1 cellular context compared by ENCODE assay signal in genomic region chr9:92291577-92291976, GRCh38.
TF ChIP-seq lines count a peak whose summit lies in the region.

No MANE protein-coding gene starts in this region.

TF ChIP-seq in K562, 482 proteins besides CTCF, POLR2A, EP300 and RAD21:
- TF ChIP-seq TAF15 (IDR thresholded peaks at IDR 0.05; ENCODE audit: low read depth, low read length) = no peak
- no peak for TF ChIP-seq MYBL2 (IDR thresholded peaks at IDR 0.05; ENCODE audit: low read depth)
- no peak for TF ChIP-seq MYBL2 (CRISPR knock-in tag; IDR thresholded peaks at IDR 0.05; ENCODE audit: borderline replicate concordance)
- no peak for TF ChIP-seq ZFP30 (CRISPR knock-in tag; IDR thresholded peaks at IDR 0.05; ENCODE audit: borderline replicate concordance)
- no peak for TF ChIP-seq ZKSCAN3 (CRISPR knock-in tag; IDR thresholded peaks at IDR 0.05)
- no peak for TF ChIP-seq KLF1 (tag; IDR thresholded peaks at IDR 0.05)
- TF ChIP-seq TSC22D4 (tag; IDR thresholded peaks at IDR 0.05) = no peak
- TF ChIP-seq KAT2B (IDR thresholded peaks at IDR 0.05; ENCODE audit: low read depth, low read length) = no peak
- no peak for TF ChIP-seq ZNF830 (CRISPR knock-in tag; IDR thresholded peaks at IDR 0.05)
- peak; percentile 31; the same call in 1 of the 2 replicates for TF ChIP-seq TAL1 (IDR thresholded peaks at IDR 0.05)
- TF ChIP-seq SMARCB1 (IDR thresholded peaks at IDR 0.05; ENCODE audit: insufficient read length, low read depth) = no peak
- 0 out of 2 replicates have a peak, but pooled peaks have one; percentile 54 for TF ChIP-seq ZKSCAN1 (IDR thresholded peaks at IDR 0.05; ENCODE audit: low read depth, low read length)
- 0 out of 2 replicates have a peak, but pooled peaks have one; percentile 31 for TF ChIP-seq CBFA2T2 (conservative IDR thresholded peaks at IDR 0.05)
- no peak for TF ChIP-seq FIP1L1 (IDR thresholded peaks at IDR 0.05; ENCODE audit: low read depth, low read length, poor library complexity, severe bottlenecking)
- no peak for TF ChIP-seq SAP30 (IDR thresholded peaks at IDR 0.05; ENCODE audit: borderline replicate concordance, insufficient read depth, low read depth, low read length, poor library complexity, severe bottlenecking)
- TF ChIP-seq CXXC5 (CRISPR knock-in tag; IDR thresholded peaks at IDR 0.05) = no peak
- TF ChIP-seq CREB3 (tag; conservative IDR thresholded peaks at IDR 0.05; ENCODE audit: low read depth) = no peak
- no peak for TF ChIP-seq HNRNPK (IDR thresholded peaks at IDR 0.05; ENCODE audit: low read depth, low read length, poor library complexity, severe bottlenecking)
- TF ChIP-seq DPF2 (IDR thresholded peaks at IDR 0.05) = 0 out of 2 replicates have a peak, but pooled peaks have one; percentile 10
- no peak for TF ChIP-seq ZBTB11 (CRISPR knock-in tag; IDR thresholded peaks at IDR 0.05)
- no peak for TF ChIP-seq FOXA1 (IDR thresholded peaks at IDR 0.05; ENCODE audit: borderline replicate concordance)
- TF ChIP-seq GABPA (tag; conservative IDR thresholded peaks at IDR 0.05; ENCODE audit: low read depth) = no peak
- TF ChIP-seq ZFX (CRISPR knock-in tag; IDR thresholded peaks at IDR 0.05) = no peak
- TF ChIP-seq SMARCA4 (IDR thresholded peaks at IDR 0.05) = no peak
- peak; percentile 19; the same call in 1 of the 2 replicates for TF ChIP-seq POLR2AphosphoS5 (IDR thresholded peaks at IDR 0.05; ENCODE audit: control insufficient read depth, insufficient read depth, low read depth, low read length)
- TF ChIP-seq ZNF780A (CRISPR knock-in tag; IDR thresholded peaks at IDR 0.05) = no peak
- TF ChIP-seq PHF21A (IDR thresholded peaks at IDR 0.05; ENCODE audit: borderline replicate concordance, low read depth) = no peak
- TF ChIP-seq TRIM28 (IDR thresholded peaks at IDR 0.05) = no peak
- no peak for TF ChIP-seq ERF (CRISPR knock-in tag; IDR thresholded peaks at IDR 0.05)
- no peak for TF ChIP-seq IFI16 (CRISPR knock-in tag; IDR thresholded peaks at IDR 0.05)
- TF ChIP-seq ZNF277 (CRISPR knock-in tag; IDR thresholded peaks at IDR 0.05; ENCODE audit: borderline replicate concordance) = no peak
- no peak for TF ChIP-seq NR2C1 (IDR thresholded peaks at IDR 0.05)
- no peak for TF ChIP-seq NR2C1 (tag; IDR thresholded peaks at IDR 0.05)
- 0 out of 2 replicates have a peak, but pooled peaks have one; percentile 11 for TF ChIP-seq TEAD4 (IDR thresholded peaks at IDR 0.05; ENCODE audit: low read length)
- no peak for TF ChIP-seq TEAD4 (CRISPR knock-in tag; IDR thresholded peaks at IDR 0.05; ENCODE audit: borderline replicate concordance)
- no peak for TF ChIP-seq ZNF165 (CRISPR knock-in tag; IDR thresholded peaks at IDR 0.05; ENCODE audit: borderline replicate concordance)
- TF ChIP-seq PHF8 (IDR thresholded peaks at IDR 0.05; ENCODE audit: borderline replicate concordance, low read length) = no peak
- TF ChIP-seq ARID1B (IDR thresholded peaks at IDR 0.05) = no peak
- no peak for TF ChIP-seq NFE2L1 (tag; IDR thresholded peaks at IDR 0.05; ENCODE audit: borderline replicate concordance, low read depth)
- no peak for TF ChIP-seq LARP7 (IDR thresholded peaks at IDR 0.05)
- no peak for TF ChIP-seq GABPB2 (CRISPR knock-in tag; conservative IDR thresholded peaks at IDR 0.05)
- TF ChIP-seq ETV5 (CRISPR knock-in tag; IDR thresholded peaks at IDR 0.05; ENCODE audit: low read depth) = no peak
- no peak for TF ChIP-seq BMI1 (IDR thresholded peaks at IDR 0.05; ENCODE audit: low read length)
- TF ChIP-seq HIVEP1 (CRISPR knock-in tag; IDR thresholded peaks at IDR 0.05) = no peak
- TF ChIP-seq ZNF639 (CRISPR knock-in tag; conservative IDR thresholded peaks at IDR 0.05 in 1 of 2, IDR thresholded peaks at IDR 0.05 in 1 of 2) = no peak
- no peak for TF ChIP-seq CEBPB (tag; IDR thresholded peaks at IDR 0.05)
- TF ChIP-seq PATZ1 (CRISPR knock-in tag; IDR thresholded peaks at IDR 0.05; ENCODE audit: borderline replicate concordance) = no peak
- no peak for TF ChIP-seq ZNF140 (CRISPR knock-in tag; IDR thresholded peaks at IDR 0.05)
- peak; percentile 54; the same call in 1 of the 2 replicates for TF ChIP-seq CBFA2T3 (IDR thresholded peaks at IDR 0.05)
- TF ChIP-seq REST (CRISPR knock-in tag; IDR thresholded peaks at IDR 0.05; ENCODE audit: low read depth) = no peak
- no peak for TF ChIP-seq TAF1 (IDR thresholded peaks at IDR 0.05; ENCODE audit: control insufficient read depth, extremely low read depth, insufficient read depth, low read length, severe bottlenecking)
TF ChIP-seq in K562: peak in this region for 7.
